In the genomic region with DNA sequence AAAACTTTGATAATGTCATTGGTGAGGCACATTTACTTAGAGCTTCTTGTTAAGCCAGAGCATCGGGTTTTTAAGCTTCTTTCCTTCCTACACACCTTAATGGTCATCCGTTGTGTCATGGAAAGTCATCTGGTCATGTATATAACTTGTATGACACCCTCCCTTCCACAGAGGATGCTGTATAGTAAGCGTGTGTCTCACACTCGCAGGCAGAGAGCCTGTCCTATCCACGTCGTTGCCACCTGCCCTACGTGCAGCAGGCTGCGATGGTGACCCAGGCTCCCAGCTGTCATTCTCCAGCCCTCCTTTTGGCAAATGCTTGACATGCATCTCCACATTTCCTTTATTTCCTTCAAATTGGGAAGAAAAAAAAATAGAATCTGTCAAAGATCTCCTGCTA, we compare ENCODE assay signal across 2 cellular contexts.
TF ChIP-seq lines count a peak whose summit lies in the region.

No MANE protein-coding gene starts in this region.

TF ChIP-seq in GM23338, 12 proteins besides CTCF, POLR2A, EP300 and RAD21 (continues in another document):
- TF ChIP-seq POLR2AphosphoS5 (IDR thresholded peaks at IDR 0.05; ENCODE audit: low read depth), result no peak
- TF ChIP-seq ZNF462 (CRISPR knock-in tag; IDR thresholded peaks at IDR 0.05), result no peak
- TF ChIP-seq ETS1 (IDR thresholded peaks at IDR 0.05), result no peak
- no peak for TF ChIP-seq ZNF331 (CRISPR knock-in tag; IDR thresholded peaks at IDR 0.05; ENCODE audit: low read depth)
- TF ChIP-seq JUNB (IDR thresholded peaks at IDR 0.05; ENCODE audit: unreplicated experiment), result no peak
- no peak for TF ChIP-seq CREB1 (CRISPR knock-in tag; IDR thresholded peaks at IDR 0.05; ENCODE audit: low read depth)
- no peak for TF ChIP-seq EZH2 (IDR thresholded peaks at IDR 0.05; ENCODE audit: low read depth, unreplicated experiment)
- no peak for TF ChIP-seq STAT1 (IDR thresholded peaks at IDR 0.05; ENCODE audit: unreplicated experiment)
- TF ChIP-seq NANOG (IDR thresholded peaks at IDR 0.05; ENCODE audit: borderline replicate concordance), result no peak
- no peak for TF ChIP-seq REST (IDR thresholded peaks at IDR 0.05; ENCODE audit: unreplicated experiment)

TF ChIP-seq in H1, 55 proteins besides CTCF, POLR2A, EP300 and RAD21:
- TF ChIP-seq CREB1 (IDR thresholded peaks at IDR 0.05) (no peak), SP2 (IDR thresholded peaks at IDR 0.05; ENCODE audit: low read length) (no peak), TAF1 (IDR thresholded peaks at IDR 0.05; ENCODE audit: low read depth, low read length) (no peak), CEBPB (IDR thresholded peaks at IDR 0.05; ENCODE audit: low read depth, low read length) (no peak), HDAC2 (IDR thresholded peaks at IDR 0.05; ENCODE audit: borderline replicate concordance in 1 of 2, low read depth in 2 of 2, low read length in 2 of 2) (no peak), SIRT6 (IDR thresholded peaks at IDR 0.05; ENCODE audit: low read length) (no peak), SIX5 (IDR thresholded peaks at IDR 0.05; ENCODE audit: low read depth, low read length) (no peak)
